In the genomic region with DNA sequence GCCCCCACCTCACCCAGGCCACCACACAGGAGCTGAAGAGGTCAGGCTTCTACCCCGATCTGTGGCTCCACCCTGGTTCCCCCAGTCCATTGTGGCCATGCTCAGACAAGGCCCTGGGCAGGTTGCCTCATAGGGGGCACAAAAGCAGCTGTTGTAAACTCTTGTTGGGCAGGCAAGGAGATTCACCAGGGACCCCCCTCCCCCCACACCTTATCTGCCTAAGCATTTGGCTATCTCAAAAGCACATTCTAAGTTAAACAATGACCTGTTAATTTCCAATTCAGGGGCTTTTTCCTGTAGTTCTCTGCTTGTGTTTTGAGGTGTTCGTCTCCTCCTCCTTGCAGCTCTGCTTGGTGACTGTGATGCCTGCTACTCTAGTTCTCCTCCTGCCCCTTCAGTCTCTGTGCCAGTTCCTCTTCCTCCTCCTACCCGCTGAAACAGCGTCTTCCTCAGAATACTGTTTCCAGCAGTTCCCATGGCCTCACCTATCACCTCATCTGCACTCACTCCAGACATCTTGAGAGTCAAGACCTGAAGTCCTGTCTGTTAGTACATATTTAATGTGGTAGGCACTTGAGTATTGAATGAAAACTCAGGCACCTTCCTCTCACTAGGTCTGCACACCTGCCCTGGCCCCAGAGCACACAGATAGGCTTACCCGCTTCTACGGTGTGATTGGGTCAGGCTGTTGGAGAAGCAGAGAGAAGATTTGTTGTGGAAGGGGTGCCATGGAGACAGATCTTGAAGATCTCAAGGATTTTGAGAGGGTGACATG, we compare ENCODE assay signal across 23 cellular contexts. TPM values are rescaled to one million over a fixed set of nuclear protein-coding genes. Genes with fewer than 3 reads are reported as not detected.
DNase-seq lines count a peak whose midpoint lies in the region; ATAC-seq and TF ChIP-seq lines count a peak whose summit lies in the region.
"Had no signal": no experiment of that assay in that cellular context is flagged by ENCODE, and none has a peak within 500 bp of the region (broad histone marks: within the 10 kb centered on the region; RNA-seq: fewer than 3 reads in every experiment).

No MANE protein-coding gene starts in this region.

- H3F3A ChIP-seq in Loucy (ENCODE audit: low read depth) = no peaks in the 10 kb centered on the region

- peak overlapping the region; percentile 61 for H3K4me3 Mint-ChIP-seq in Calu3 (ENCODE audit: low read depth, unreplicated experiment)
- H3K4me3 Mint-ChIP-seq: activated CD4-positive, alpha-beta T cell treated with anti-CD3 and anti-CD28 coated beads, Interleukin-2, amount 10 ng/mL, durations not matched to agents 7 days and 5 days had no signal

- H3K18ac ChIP-seq in mesendoderm (ENCODE audit: low read length) = peak overlapping the region; percentile 32

- H3K79me2 ChIP-seq in Loucy (ENCODE audit: insufficient read depth, low read length) (peaks cover 40% of the 10 kb centered on the region; the same call in 1 of the 2 replicates), mesendoderm (ENCODE audit: control insufficient read depth, insufficient read depth, low read length) (peaks cover 3% of the 10 kb centered on the region)
- H3K79me2 ChIP-seq: parathyroid adenoma had no signal

- no peaks in the 10 kb centered on the region for H3K9me3 Mint-ChIP-seq in Calu3 (ENCODE audit: low read depth, unreplicated experiment)
- H3K9me3 Mint-ChIP-seq: activated CD4-positive, alpha-beta T cell treated with anti-CD3 and anti-CD28 coated beads, Interleukin-2, amount 10 ng/mL, durations not matched to agents 7 days and 5 days had no signal

- H2AFZ ChIP-seq in Loucy (ENCODE audit: low read length) = no peak overlapping the region
- H2AFZ ChIP-seq: parathyroid adenoma, PC-9 had no signal

- ATAC-seq in GM21737 (IDR thresholded peaks at IDR 0.05; ENCODE audit: unreplicated experiment) = no peak
- ATAC-seq: gastrocnemius medialis had no signal

- no peak overlapping the region for H4K8ac ChIP-seq in mesendoderm (ENCODE audit: low read depth, low read length)

- H3K27me3 ChIP-seq in Loucy (ENCODE audit: insufficient read depth, low read length, poor library complexity, severe bottlenecking) = no peaks in the 10 kb centered on the region
- H3K27me3 ChIP-seq in mesendoderm (ENCODE audit: insufficient read depth, low read length, poor library complexity) = no peaks in the 10 kb centered on the region
- H3K27me3 ChIP-seq: gastrocnemius medialis, SJSA1, suprapubic skin had no signal

- no peak overlapping the region for H3K4ac ChIP-seq in mesendoderm (ENCODE audit: low read depth, low read length)

- no peaks in the 10 kb centered on the region for H3K9me2 ChIP-seq in Loucy (replicated peaks; ENCODE audit: low read depth, low read length)

- no peak overlapping the region for H2BK15ac ChIP-seq in mesendoderm (replicated peaks; ENCODE audit: low read depth)

- peak overlapping the region; percentile 16 for H2BK120ac ChIP-seq in mesendoderm (ENCODE audit: low read depth, low read length)

- H3K4me1 ChIP-seq in Loucy (ENCODE audit: insufficient read depth, low read length, poor library complexity, severe bottlenecking) = peaks cover 14% of the 10 kb centered on the region
- H3K4me1 ChIP-seq in mesendoderm (ENCODE audit: control insufficient read depth, low read depth, low read length) = peaks cover 17% of the 10 kb centered on the region
- H3K4me1 ChIP-seq: gastrocnemius medialis, parathyroid adenoma, SJSA1, suprapubic skin had no signal

- no TSS peak for BruUV-seq in Calu3 (replicated peaks; lab: Mats Ljungman, UMichigan)

- H4K20me1 ChIP-seq in Loucy (ENCODE audit: insufficient read depth, low read length, poor library complexity, severe bottlenecking) = no peaks in the 10 kb centered on the region

- H3K23ac ChIP-seq in mesendoderm (ENCODE audit: low read length) = no peak overlapping the region

- peak overlapping the region; percentile 51 for H3K9ac ChIP-seq in Loucy (ENCODE audit: low read depth, low read length, poor library complexity, severe bottlenecking)
- peak overlapping the region; percentile 23 for H3K9ac ChIP-seq in mesendoderm (ENCODE audit: low read length)
- H3K9ac ChIP-seq: KMS-11, parathyroid adenoma had no signal

- H2BK5ac ChIP-seq in mesendoderm (ENCODE audit: low read length) = peak overlapping the region; percentile 93

- peaks cover 42% of the 10 kb centered on the region for H3K4me1 Mint-ChIP-seq in Calu3 (ENCODE audit: low read depth, unreplicated experiment)

- H3K36me3 Mint-ChIP-seq in Calu3 (ENCODE audit: insufficient read depth, unreplicated experiment) = no peaks in the 10 kb centered on the region

- H3K27me3 Mint-ChIP-seq in Calu3 (ENCODE audit: unreplicated experiment) = no peaks in the 10 kb centered on the region
- H3K27me3 Mint-ChIP-seq: activated CD4-positive, alpha-beta T cell treated with anti-CD3 and anti-CD28 coated beads, Interleukin-2, amount 10 ng/mL, durations not matched to agents 7 days and 5 days had no signal

- H3K27ac Mint-ChIP-seq in Calu3 (ENCODE audit: unreplicated experiment) = peak overlapping the region; percentile 74
- H3K27ac Mint-ChIP-seq: activated CD4-positive, alpha-beta T cell treated with anti-CD3 and anti-CD28 coated beads, Interleukin-2, amount 10 ng/mL, durations not matched to agents 7 days and 5 days had no signal

- H3K4me2 ChIP-seq in Loucy (ENCODE audit: low read depth, low read length, poor library complexity, severe bottlenecking) (no peak overlapping the region), mesendoderm (ENCODE audit: low read length) (peak overlapping the region; percentile 51)
- H3K4me2 ChIP-seq: KMS-11, PC-9 had no signal

- H2AK5ac ChIP-seq in mesendoderm (ENCODE audit: low read length) = peak overlapping the region; percentile 53

- H3K4me3 ChIP-seq in Loucy (ENCODE audit: low read length, poor library complexity, severe bottlenecking) (no peak overlapping the region), mesendoderm (ENCODE audit: low read length) (no peak overlapping the region)
- H3K4me3 ChIP-seq: coronary artery, gastrocnemius medialis, left ventricle myocardium inferior, PC-9, SJSA1, skin epidermis, suprapubic skin had no signal

- H3K9me3 ChIP-seq in Loucy (ENCODE audit: insufficient read depth, low read depth, low read length) = peaks cover 4% of the 10 kb centered on the region; the same call in 1 of the 2 replicates
- H3K9me3 ChIP-seq: gastrocnemius medialis, suprapubic skin had no signal

- WGBS in mesendoderm (ENCODE audit: extremely low coverage, insufficient coverage, low lambda C conversion rate) = no CpG with 5 or more reads among the region's 6 CpGs

- peaks cover 7% of the 10 kb centered on the region for H3K79me1 ChIP-seq in mesendoderm (ENCODE audit: low read length)

- peak overlapping the region; percentile 81 for H3K56ac ChIP-seq in mesendoderm (ENCODE audit: low read length)

- DNase-seq in Calu3 (no peak), mesendoderm (peak; percentile 93), COLO829 (ENCODE audit: low spot score) (no peak), NCI-H345 (lab: John Stamatoyannopoulos, UW) (no peak), SW480 (ENCODE audit: low spot score) (no peak)
- DNase-seq: activated CD4-positive, alpha-beta T cell treated with anti-CD3 and anti-CD28 coated beads, Interleukin-2, amount 10 ng/mL, durations not matched to agents 7 days and 5 days; activated naive CD4-positive, alpha-beta T cell treated with anti-CD3 and anti-CD28 coated beads, Interleukin-2, amount 50 U/mL, for 16 hours; gastrocnemius medialis; left ventricle myocardium inferior; PC-9; stimulated activated CD4-positive, alpha-beta T cell treated with anti-CD3 and anti-CD28 coated beads, Interleukin-4, amount 100 ng/mL, for 24 hours; T-helper 9 cell had no signal

- H3K27ac ChIP-seq in angular gyrus (ENCODE audit: low read depth, low read length) = peak overlapping the region; percentile 13
- peak overlapping the region; percentile 84 for H3K27ac ChIP-seq in mesendoderm (ENCODE audit: low read depth, low read length)
- H3K27ac ChIP-seq: coronary artery, epithelial cell of prostate, gastrocnemius medialis, HL-60, KMS-11, left ventricle myocardium inferior, parathyroid adenoma, PC-9, SJSA1, skin epidermis, suprapubic skin had no signal

- no peak for TF ChIP-seq CTCF in Calu3 (IDR thresholded peaks at IDR 0.05; ENCODE audit: unreplicated experiment)
- TF ChIP-seq CTCF in Loucy (conservative IDR thresholded peaks at IDR 0.05; ENCODE audit: low read length) = no peak

- intact Hi-C loops in Calu3 (cut with micrococcal nuclease; ENCODE audit: unreplicated experiment) = loop anchor here (10.0 kb wide), 1 partner anchor 47 kb away; no protein-coding TSS in a partner anchor

- H3K36me3 ChIP-seq in Loucy (ENCODE audit: insufficient read depth, low read length) = no peaks in the 10 kb centered on the region
- H3K36me3 ChIP-seq in mesendoderm (ENCODE audit: control insufficient read depth, insufficient read depth, low read length) = no peaks in the 10 kb centered on the region
- H3K36me3 ChIP-seq: gastrocnemius medialis, left ventricle myocardium inferior, suprapubic skin had no signal

- no peak overlapping the region for H4K5ac ChIP-seq in mesendoderm (ENCODE audit: low read length)

- CTCF ChIA-PET in Calu3 (lab: Charles Lee) = no interaction called here

RNA-seq across cellular contexts. Expression of gene SPATA13, which starts 31.7 kb away (rescaled TPM):
- 33.8 and 35.9 TPM in 2 replicates for total RNA-seq in Calu3 (2022)
- polyA plus RNA-seq in mesendoderm (2013, experiment 1 of 2) = 16.1 TPM
- polyA plus RNA-seq in mesendoderm (2013, experiment 2 of 2) = 14.9 TPM
